20 cellular contexts compared by ENCODE assay signal in the genomic region with DNA sequence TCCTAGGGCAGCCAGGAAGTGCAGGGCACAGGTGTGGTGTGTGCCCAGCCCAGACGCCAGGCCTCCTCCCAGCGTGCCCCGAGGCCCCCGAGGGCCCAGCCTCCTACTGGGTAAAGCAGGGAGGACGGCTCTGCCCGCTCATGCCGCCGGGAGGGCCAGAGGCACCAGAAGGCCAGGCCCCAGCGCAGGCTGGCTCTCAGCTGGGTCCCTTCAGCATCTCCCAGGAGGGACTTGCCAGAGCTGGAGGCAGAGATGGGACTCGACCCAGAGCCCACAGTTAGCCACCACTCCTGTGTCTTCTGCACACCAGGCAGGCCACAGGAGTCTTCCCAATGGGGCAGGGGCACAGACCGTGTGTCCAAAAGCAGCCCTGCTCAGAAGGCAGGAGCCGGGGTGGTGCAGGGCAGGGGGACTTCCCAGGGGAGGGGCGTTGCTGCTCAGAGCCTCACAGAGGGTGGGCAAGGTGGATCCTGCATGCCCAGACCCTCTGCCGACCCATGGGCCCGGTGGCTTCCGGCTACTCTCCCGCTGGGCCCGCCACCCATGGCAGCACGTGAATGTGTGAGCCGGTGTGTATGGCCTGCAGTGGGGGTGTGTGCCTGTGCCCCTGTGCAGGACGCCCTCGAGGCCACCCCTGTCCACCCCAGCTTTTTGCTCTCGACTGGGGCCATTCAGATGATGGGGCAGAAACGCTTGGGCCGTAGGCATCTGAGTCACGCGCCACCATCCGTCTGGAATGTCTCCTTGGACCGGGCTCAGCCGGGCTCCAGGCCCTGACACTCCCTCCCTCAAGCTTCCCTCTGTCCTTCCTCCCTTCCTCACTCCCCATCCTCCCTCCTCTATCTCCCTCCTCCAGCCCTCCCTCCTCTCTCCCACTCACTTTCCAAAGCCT. TPM values are rescaled to one million over a fixed set of nuclear protein-coding genes. Genes with fewer than 3 reads are reported as not detected.
DNase-seq lines count a peak whose midpoint lies in the region; ATAC-seq, FAIRE-seq and TF ChIP-seq lines count a peak whose summit lies in the region.
"Had no signal": no experiment of that assay in that cellular context is flagged by ENCODE, and none has a peak within 500 bp of the region (broad histone marks: within the 10 kb centered on the region; RNA-seq: fewer than 3 reads in every experiment).

No MANE protein-coding gene starts in this region.

- no peak for FAIRE-seq in D721Med (lab: Jason Lieb, UNC)
- FAIRE-seq: GM19239, RCC 7860 had no signal

- H3K27me3 ChIP-seq in left ventricle myocardium inferior (ENCODE audit: low read depth) (peaks cover 31% of the 10 kb centered on the region), sigmoid colon (no peaks in the 10 kb centered on the region)
- H3K27me3 ChIP-seq: uterus had no signal

- H3K4me3 ChIP-seq in left ventricle myocardium inferior, result no peak overlapping the region
- no peak overlapping the region for H3K4me3 ChIP-seq in sigmoid colon
- H3K4me3 ChIP-seq: GM23338, uterus had no signal

- TF ChIP-seq CTCF in left ventricle myocardium inferior (IDR thresholded peaks at IDR 0.05; ENCODE audit: borderline replicate concordance) (no peak), sigmoid colon (IDR thresholded peaks at IDR 0.05) (no peak), D721Med (IDR thresholded peaks at IDR 0.05; ENCODE audit: insufficient read depth, missing control alignments) (no peak)

- intact Hi-C loops in left ventricle myocardium inferior (cut with micrococcal nuclease) (no loop called here), sigmoid colon (cut with DNase I) (no loop called here)

- H3K9me3 ChIP-seq in left ventricle myocardium inferior (replicated peaks), result no peaks in the 10 kb centered on the region
- H3K9me3 ChIP-seq in sigmoid colon, result no peaks in the 10 kb centered on the region
- H3K9me3 ChIP-seq: uterus had no signal

- H3K36me3 ChIP-seq in left ventricle myocardium inferior (no peaks in the 10 kb centered on the region), sigmoid colon (no peaks in the 10 kb centered on the region)
- H3K36me3 ChIP-seq: uterus had no signal

- H3K27ac ChIP-seq in left ventricle myocardium inferior (replicated peaks), result no peak overlapping the region
- H3K27ac ChIP-seq in sigmoid colon, result peak overlapping the region in 3 of 4 donors; percentile 31 to 49 (median 37)
- H3K27ac ChIP-seq: uterus had no signal

- ATAC-seq in SK-N-SH treated with all-trans-retinoic acid at 6 μM for 48 hours (peak; percentile 73), GM21786 (IDR thresholded peaks at IDR 0.05; ENCODE audit: unreplicated experiment) (no peak)
- ATAC-seq: activated CD4-positive, alpha-beta T cell treated with anti-CD3 and anti-CD28 coated beads for 36 hours had no signal

- no peak for TF ChIP-seq POLR2A in sigmoid colon (IDR thresholded peaks at IDR 0.05)

- no peak for TF ChIP-seq EP300 in sigmoid colon (IDR thresholded peaks at IDR 0.05)

- H3K4me1 ChIP-seq in left ventricle myocardium inferior, result no peaks in the 10 kb centered on the region
- H3K4me1 ChIP-seq in sigmoid colon, result peaks cover 0 to 6% (median 0%) of the 10 kb centered on the region in 4 donors
- H3K4me1 ChIP-seq: uterus had no signal

- DNase-seq in Daoy (ENCODE audit: low read depth) (peak; percentile 43), left ventricle myocardium inferior (peak; percentile 10), sigmoid colon (peak; percentile 62), GDM1 (lab: John Stamatoyannopoulos, UW) (no peak), D721Med (ENCODE audit: insufficient read length, low spot score) (no peak), NCI-H748 treated with DMSO at 0.1 percent for 48 hours (lab: John Stamatoyannopoulos, UW) (no peak)
- DNase-seq: activated CD4-positive, alpha-beta T cell treated with anti-CD3 and anti-CD28 coated beads for 36 hours; CD4-positive, CD25-positive, alpha-beta regulatory T cell; KG1; NCI-H146; NCI-H524; stimulated activated CD4-positive, alpha-beta T cell treated with anti-CD3 and anti-CD28 coated beads, Interleukin-2, amount 100 ng/mL, for 24 hours; stimulated activated CD8-positive, alpha-beta memory T cell treated with anti-CD3 and anti-CD28 coated beads, Interleukin-4, amount 100 ng/mL, for 48 hours; T-helper 2 cell; uterus had no signal

- WGBS in sigmoid colon, 2 donors, result 73 to 84% methylated on average over 30 of the region's 30 CpGs

TF ChIP-seq in SK-N-SH treated with all-trans-retinoic acid at 6 μM for 48 hours, 23 proteins besides CTCF, POLR2A, EP300 and RAD21:
- TF ChIP-seq PPARA (CRISPR knock-in tag; IDR thresholded peaks at IDR 0.05; ENCODE audit: borderline replicate concordance) (no peak), ZNF8 (CRISPR knock-in tag; IDR thresholded peaks at IDR 0.05) (no peak), TCF4 (CRISPR knock-in tag; IDR thresholded peaks at IDR 0.05; ENCODE audit: borderline replicate concordance) (no peak), SNAI2 (CRISPR knock-in tag; IDR thresholded peaks at IDR 0.05) (no peak), PATZ1 (CRISPR knock-in tag; IDR thresholded peaks at IDR 0.05; ENCODE audit: borderline replicate concordance) (no peak), OSR1 (CRISPR knock-in tag; IDR thresholded peaks at IDR 0.05) (no peak)
TF ChIP-seq in SK-N-SH treated with all-trans-retinoic acid at 6 μM for 48 hours: peak in this region for 0.

RNA-seq across cellular contexts. Expression of gene ZNF469, which starts 5.7 kb away (rescaled TPM):
- 0.23 and 0.27 TPM in 2 replicates for total RNA-seq in Daoy (2014; rRNA removed; shearing (Covaris generic))
- 0.74 TPM for total RNA-seq in left ventricle myocardium inferior
- total RNA-seq in sigmoid colon, result 1 to 10 TPM in 1 of 4 donors, under 1 TPM in 3; 0.33 to 1.7 (median 0.52) TPM
- polyA plus RNA-seq in sigmoid colon, result under 1 TPM; under 0.01 to 0.61 (median under 0.01) TPM

Comparison
In these comparisons a context has a peak if more than half of its experiments do, and no peak if none do; other contexts are left out.
1. DNase-seq: peak in Daoy (single experiment), left ventricle myocardium inferior (single experiment) and sigmoid colon (single experiment); none in GDM1 (single experiment), D721Med (single experiment) and NCI-H748 treated with DMSO at 0.1 percent for 48 hours (single experiment).